Comparison of ENCODE assay signal across 8 cellular contexts in genomic region chr11:15073361-15074205, GRCh38. TPM values are rescaled to one million over a fixed set of nuclear protein-coding genes. Genes with fewer than 3 reads are reported as not detected.
A peak's percentile ranks its signal among the peaks of the same experiment; 100 is the strongest.
DNase-seq lines count a peak whose midpoint lies in the region; ATAC-seq and TF ChIP-seq lines count a peak whose summit lies in the region.

TSS of gene CALCB (plus strand) at chr11:15073593. CDS start at chr11:15074719, 1,126 bp downstream.

- H3K4me1 ChIP-seq in gastroesophageal sphincter (peaks cover 0 to 23% (median 20%) of the 10 kb centered on the region in 3 donors), psoas muscle (peaks cover 9% of the 10 kb centered on the region)

- intact Hi-C loops in psoas muscle (cut with DNase I), result loop anchor here (2.0 to 10.0 kb wide), 2 partner anchors 165 to 279 kb away; no protein-coding TSS in a partner anchor

- WGBS in gastroesophageal sphincter (ENCODE audit: low coverage in 1 of 2), 2 donors, result 1 to 6% methylated on average over 9 to 17 of the region's 60 CpGs
- 0 to 2% (median 2%) methylated on average over 60 of the region's 60 CpGs for WGBS in psoas muscle, 3 donors

- peak; percentile 51 for DNase-seq in AG20443 (ENCODE audit: low spot score)
- DNase-seq in LNCaP clone FGC (ENCODE audit: low read depth), result peak; percentile 17
- peak; percentile 71 for DNase-seq in activated CD8-positive, alpha-beta memory T cell treated with anti-CD3 and anti-CD28 coated beads, Interleukin-2, amount 50 U/mL, for 48 hours
- no peak for DNase-seq in psoas muscle
- no peak for DNase-seq in GOT3 (lab: John Stamatoyannopoulos, UW)

- H3K36me3 ChIP-seq in gastroesophageal sphincter (no peaks in the 10 kb centered on the region), psoas muscle (ENCODE audit: insufficient read depth in 1 of 2, low read depth in 1 of 2) (no peaks in the 10 kb centered on the region)

- no peak for TF ChIP-seq POLR2A in gastroesophageal sphincter (IDR thresholded peaks at IDR 0.05)

- H3K4me3 ChIP-seq in LNCaP clone FGC (ENCODE audit: low read depth, low read length), result peak within 1 kb of the TSS; percentile 27
- H3K4me3 ChIP-seq in gastroesophageal sphincter, result peak within 1 kb of the TSS in 1 of 2 donors; percentile 43
- peak within 1 kb of the TSS; percentile 38 for H3K4me3 ChIP-seq in psoas muscle

- ATAC-seq in gastroesophageal sphincter (peak; percentile 8), psoas muscle (peak in 2 of 4 donors; percentile 12 to 38), GM19324 (IDR thresholded peaks at IDR 0.05; ENCODE audit: low FRiP score, unreplicated experiment) (no peak), GM18907 (IDR thresholded peaks at IDR 0.05; ENCODE audit: unreplicated experiment) (no peak)

- peaks cover 59% of the 10 kb centered on the region for H3K27me3 ChIP-seq in gastroesophageal sphincter
- peaks cover 3 to 54% (median 20%) of the 10 kb centered on the region in 3 donors for H3K27me3 ChIP-seq in psoas muscle (ENCODE audit: insufficient read depth in 3 of 3, low read length in 2 of 3)

- peaks cover 0 to 9% (median 0%) of the 10 kb centered on the region in 3 donors for H3K9me3 ChIP-seq in gastroesophageal sphincter
- no peaks in the 10 kb centered on the region for H3K9me3 ChIP-seq in psoas muscle

- H3K27ac ChIP-seq in gastroesophageal sphincter, result no peak within 1 kb of the TSS
- no peak within 1 kb of the TSS for H3K27ac ChIP-seq in psoas muscle

- no peak for TF ChIP-seq CTCF in LNCaP clone FGC (IDR thresholded peaks at IDR 0.05; ENCODE audit: control insufficient read depth, extremely low read depth, insufficient read depth)
- TF ChIP-seq CTCF in gastroesophageal sphincter (IDR thresholded peaks at IDR 0.05), result no peak
- no peak for TF ChIP-seq CTCF in psoas muscle (IDR thresholded peaks at IDR 0.05)

- TF ChIP-seq EP300 in gastroesophageal sphincter (IDR thresholded peaks at IDR 0.05), result no peak

RNA-seq across cellular contexts. Expression of gene CALCB, which starts in this region (rescaled TPM):
- total RNA-seq in gastroesophageal sphincter, result not detected
- total RNA-seq in psoas muscle, result 10 to 100 TPM in 1 of 4 donors, 1 to 10 TPM in 1, not detected in 2; 1.4 to 29.1 TPM
- under 1 TPM in 2 of 3 donors, not detected in 1; 0.10 to 0.20 TPM for polyA plus RNA-seq in psoas muscle

Comparison
In these comparisons a context has a peak if more than half of its experiments do, and no peak if none do; other contexts are left out.
1. Peak in ATAC-seq in gastroesophageal sphincter; RNA of the gene not detected or under 1 TPM.
2. DNase-seq: peak in AG20443 (single experiment), LNCaP clone FGC (single experiment) and activated CD8-positive, alpha-beta memory T cell treated with anti-CD3 and anti-CD28 coated beads, Interleukin-2, amount 50 U/mL, for 48 hours (single experiment); none in psoas muscle (0 of 2) and GOT3 (single experiment).